ENCODE assay signal across 20 cellular contexts in the genomic region with DNA sequence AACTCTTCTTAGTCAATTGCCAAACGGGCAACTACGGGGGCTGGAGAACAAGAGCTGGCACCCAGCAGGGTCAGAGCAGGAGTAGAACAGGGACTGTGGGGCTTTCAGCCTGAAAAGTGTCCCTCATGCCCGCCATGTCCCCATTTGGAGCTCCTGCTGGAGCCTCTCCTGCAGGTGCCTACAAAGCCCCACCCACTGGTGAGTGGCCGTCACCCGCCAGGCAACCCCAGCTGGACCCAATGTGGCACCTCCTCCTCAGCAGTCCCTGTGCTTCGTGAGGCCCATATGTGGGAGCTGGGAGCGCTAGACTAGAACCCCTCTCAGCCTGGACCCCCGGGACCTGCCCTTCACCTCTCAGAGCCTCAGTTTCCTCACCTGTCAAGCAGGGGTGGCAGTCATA. TPM values are rescaled to one million over a fixed set of nuclear protein-coding genes. Genes with fewer than 3 reads are reported as not detected.
DNase-seq lines count a peak whose midpoint lies in the region; ATAC-seq and TF ChIP-seq lines count a peak whose summit lies in the region.
"Had no signal": no experiment of that assay in that cellular context is flagged by ENCODE, and none has a peak within 500 bp of the region (broad histone marks: within the 10 kb centered on the region; RNA-seq: fewer than 3 reads in every experiment).

No MANE protein-coding gene starts in this region.

- H2AFZ ChIP-seq in osteoblast (ENCODE audit: low read length): no peak overlapping the region

- H3K9me3 ChIP-seq in left ventricle myocardium inferior (replicated peaks) (no peaks in the 10 kb centered on the region), osteoblast (ENCODE audit: low read depth, low read length) (no peaks in the 10 kb centered on the region)
- H3K9me3 ChIP-seq: gastrocnemius medialis had no signal

- intact Hi-C loops in left ventricle myocardium inferior (cut with micrococcal nuclease): no loop called here

- no peaks in the 10 kb centered on the region for H3K9me3 Mint-ChIP-seq in immature natural killer cell
- H3K9me3 Mint-ChIP-seq: activated naive CD8-positive, alpha-beta T cell treated with anti-CD3 and anti-CD28 coated beads, Interleukin-2, amount 10 ng/mL, durations not matched to agents 7 days and 5 days; activated T-helper 2 cell treated with anti-CD3 and anti-CD28 coated beads, Interferon-gamma antibody, Interleukin-2, Interleukin-4, amounts not matched to agents 10 μg/mL and 5 μg/mL and 100 μg/mL, durations not matched to agents 14 hours and 24 hours and 36 hours; CD4-positive, alpha-beta T cell; dendritic cell treated with granulocyte-macrophage colony-stimulating factor and Interleukin-4, amounts not matched to agents 40 ng/mL and 50 ng/mL, for 4 days had no signal

- peaks cover 72% of the 10 kb centered on the region for H3K79me2 ChIP-seq in osteoblast (ENCODE audit: insufficient read depth, low read length)

- no peaks in the 10 kb centered on the region for H3K27me3 Mint-ChIP-seq in immature natural killer cell (ENCODE audit: low read depth in 3 of 3)
- H3K27me3 Mint-ChIP-seq: activated naive CD8-positive, alpha-beta T cell treated with anti-CD3 and anti-CD28 coated beads, Interleukin-2, amount 10 ng/mL, durations not matched to agents 7 days and 5 days; CD4-positive, alpha-beta T cell; dendritic cell treated with granulocyte-macrophage colony-stimulating factor and Interleukin-4, amounts not matched to agents 40 ng/mL and 50 ng/mL, for 4 days had no signal

- H3K27ac ChIP-seq in RWPE1 (peak overlapping the region; percentile 95), left ventricle myocardium inferior (replicated peaks) (peak overlapping the region; percentile 66), osteoblast (ENCODE audit: low read depth, low read length) (no peak overlapping the region)
- H3K27ac ChIP-seq: gastrocnemius medialis had no signal

- no peak overlapping the region for H3K4me2 ChIP-seq in osteoblast (ENCODE audit: insufficient read depth, low read length)

- peaks cover 17 to 18% of the 10 kb centered on the region in 2 donors for H3K4me1 Mint-ChIP-seq in immature natural killer cell

- no peak for ATAC-seq in GM21526 (IDR thresholded peaks at IDR 0.05; ENCODE audit: low FRiP score, unreplicated experiment)
- no peak for ATAC-seq in HG03565 (IDR thresholded peaks at IDR 0.05; ENCODE audit: unreplicated experiment)
- ATAC-seq: gastrocnemius medialis, HCT116, left colon had no signal

- H3K4me3 Mint-ChIP-seq in immature natural killer cell: no peak overlapping the region
- H3K4me3 Mint-ChIP-seq: activated naive CD8-positive, alpha-beta T cell treated with anti-CD3 and anti-CD28 coated beads, Interleukin-2, amount 10 ng/mL, durations not matched to agents 7 days and 5 days; CD4-positive, alpha-beta T cell; dendritic cell treated with granulocyte-macrophage colony-stimulating factor and Interleukin-4, amounts not matched to agents 40 ng/mL and 50 ng/mL, for 4 days had no signal

- H3K4me1 ChIP-seq in left ventricle myocardium inferior (peaks cover 26% of the 10 kb centered on the region), osteoblast (ENCODE audit: insufficient read depth, low read length) (peaks cover 4% of the 10 kb centered on the region)

- no peak for TF ChIP-seq CTCF in AG04449 (IDR thresholded peaks at IDR 0.05; ENCODE audit: insufficient read depth, low read length, missing control alignments)
- TF ChIP-seq CTCF in RWPE1 (conservative IDR thresholded peaks at IDR 0.05; ENCODE audit: low read depth): no peak
- TF ChIP-seq CTCF in left ventricle myocardium inferior (IDR thresholded peaks at IDR 0.05; ENCODE audit: borderline replicate concordance): no peak
- TF ChIP-seq CTCF in osteoblast (IDR thresholded peaks at IDR 0.05; ENCODE audit: extremely low read depth, low read depth, low read length): no peak

- H3K36me3 Mint-ChIP-seq in immature natural killer cell: no peaks in the 10 kb centered on the region
- H3K36me3 Mint-ChIP-seq: activated naive CD8-positive, alpha-beta T cell treated with anti-CD3 and anti-CD28 coated beads, Interleukin-2, amount 10 ng/mL, durations not matched to agents 7 days and 5 days had no signal

- CTCF ChIA-PET in AG04449 (lab: Yijun Ruan, JAX) (interaction anchor here (1.0 to 1.2 kb wide), 2 partner anchors 12 to 42 kb away, joined by 3 read pairs; no protein-coding TSS in a partner anchor), RWPE1 (lab: Yijun Ruan, JAX) (interaction anchor here (0.6 to 1.7 kb wide), 2 partner anchors 16 to 42 kb away, joined by 3 to 11 read pairs; no protein-coding TSS in a partner anchor)

- H3K4me3 ChIP-seq in AG04449 (ENCODE audit: low read depth, low read length) (peak overlapping the region; percentile 29), left ventricle myocardium inferior (peak overlapping the region; percentile 33), osteoblast (ENCODE audit: insufficient read depth, low read length) (no peak overlapping the region)
- H3K4me3 ChIP-seq: gastrocnemius medialis had no signal

- POLR2A ChIA-PET in AG04449 (lab: Yijun Ruan, JAX): no interaction called here
- POLR2A ChIA-PET in RWPE1 (lab: Yijun Ruan, JAX; ENCODE audit: low non-redundant PET): interaction anchor here (0.7 kb wide), 1 partner anchor 37 kb away, joined by 3 read pairs; no protein-coding TSS in a partner anchor

- H3K36me3 ChIP-seq in left ventricle myocardium inferior: no peaks in the 10 kb centered on the region
- H3K36me3 ChIP-seq in osteoblast (ENCODE audit: insufficient read depth, low read length): no peaks in the 10 kb centered on the region
- H3K36me3 ChIP-seq: gastrocnemius medialis had no signal

- H4K20me1 ChIP-seq in osteoblast (ENCODE audit: insufficient read depth, low read length): peaks cover 51% of the 10 kb centered on the region

- no peaks in the 10 kb centered on the region for H3K27me3 ChIP-seq in left ventricle myocardium inferior (ENCODE audit: low read depth)
- no peaks in the 10 kb centered on the region for H3K27me3 ChIP-seq in osteoblast (ENCODE audit: insufficient read depth, low read length)

- DNase-seq in AG04449 (ENCODE audit: low read depth, low spot score): no peak
- DNase-seq in RWPE1 (ENCODE audit: low spot score): no peak
- DNase-seq in left ventricle myocardium inferior: no peak
- peak; percentile 89 for DNase-seq in osteoblast (ENCODE audit: insufficient read length, low spot score, missing footprints)
- no peak for DNase-seq in kidney glomerular epithelial cell (lab: John Stamatoyannopoulos, UW)
- no peak for DNase-seq in immature natural killer cell
- DNase-seq: activated CD4-positive, alpha-beta T cell treated with anti-CD3 and anti-CD28 coated beads for 48 hours; activated naive CD8-positive, alpha-beta T cell treated with anti-CD3 and anti-CD28 coated beads, Interleukin-2, amount 10 ng/mL, durations not matched to agents 7 days and 5 days; CD4-positive, alpha-beta T cell; gastrocnemius medialis; GF-D8; left colon; NCI-H2029 treated with DMSO at 0.1 percent for 48 hours; occipital lobe; SW 1271 had no signal

- H3K27ac Mint-ChIP-seq in immature natural killer cell: no peak overlapping the region
- H3K27ac Mint-ChIP-seq: activated naive CD8-positive, alpha-beta T cell treated with anti-CD3 and anti-CD28 coated beads, Interleukin-2, amount 10 ng/mL, durations not matched to agents 7 days and 5 days; activated T-helper 2 cell treated with anti-CD3 and anti-CD28 coated beads, Interferon-gamma antibody, Interleukin-2, Interleukin-4, amounts not matched to agents 10 μg/mL and 5 μg/mL and 100 μg/mL, durations not matched to agents 14 hours and 24 hours and 36 hours; CD4-positive, alpha-beta T cell; dendritic cell treated with granulocyte-macrophage colony-stimulating factor and Interleukin-4, amounts not matched to agents 40 ng/mL and 50 ng/mL, for 4 days had no signal

RNA-seq across cellular contexts. Expression of gene VAV2, which starts 40.9 kb away (rescaled TPM):
- total RNA-seq in left ventricle myocardium inferior (4.1 TPM), osteoblast (8.0 and 8.8 TPM in 2 replicates)
- polyA plus RNA-seq in immature natural killer cell: under 1 TPM in 2 of 3 donors, not detected in 1; 0.12 to 0.28 TPM
